ENCODE assay signal across 26 cellular contexts in the genomic region with DNA sequence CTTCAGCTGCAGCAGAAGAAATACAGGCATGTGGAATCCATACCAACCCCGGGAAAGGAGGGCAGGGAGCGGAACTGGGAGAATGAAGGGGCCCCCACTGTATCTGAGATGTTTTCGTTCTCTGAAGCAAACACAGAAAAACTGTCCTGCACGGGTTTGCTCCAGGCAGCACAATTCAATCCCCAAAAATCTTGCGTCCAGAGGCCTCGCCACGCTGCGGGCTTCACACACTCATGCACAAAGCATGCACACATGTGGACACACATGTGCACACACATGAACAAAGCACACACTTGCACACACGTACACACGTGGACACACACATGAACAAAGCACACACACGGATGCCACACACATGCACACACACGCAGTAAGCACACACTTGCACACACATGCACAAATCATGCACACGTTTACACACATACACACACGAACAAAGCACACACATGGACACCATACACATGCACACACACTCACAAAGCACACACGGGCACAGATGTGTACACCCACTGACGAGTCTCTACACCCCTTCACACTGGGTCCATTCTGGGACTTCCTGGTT. TPM values are rescaled to one million over a fixed set of nuclear protein-coding genes. Genes with fewer than 3 reads are reported as not detected.
A peak's percentile ranks its signal among the peaks of the same experiment; 100 is the strongest.
DNase-seq lines count a peak whose midpoint lies in the region; ATAC-seq, FAIRE-seq and TF ChIP-seq lines count a peak whose summit lies in the region.
"Had no signal": no experiment of that assay in that cellular context is flagged by ENCODE, and none has a peak within 500 bp of the region (broad histone marks: within the 10 kb centered on the region; RNA-seq: fewer than 3 reads in every experiment).

No MANE protein-coding gene starts in this region.

- H4K8ac ChIP-seq in IMR-90 (ENCODE audit: low read depth in 2 of 2, low read length in 2 of 2) (no peak overlapping the region), H1 (ENCODE audit: extremely low read depth, insufficient read depth, low read length) (no peak overlapping the region), trophoblast cell (ENCODE audit: low read depth, low read length) (no peak overlapping the region)

- H3K56ac ChIP-seq in IMR-90 (ENCODE audit: extremely low read depth, insufficient read depth, low read length), result no peak overlapping the region
- H3K56ac ChIP-seq in H1 (replicated peaks; ENCODE audit: insufficient read length, low read depth, low read length), result no peak overlapping the region

- H3K23ac ChIP-seq in IMR-90 (ENCODE audit: low read depth, low read length) (no peak overlapping the region), H1 (ENCODE audit: insufficient read length) (peak overlapping the region; percentile 2), trophoblast cell (ENCODE audit: low read length) (peak overlapping the region; percentile 60)

- in situ Hi-C loops in IMR-90 (cut with MboI; ENCODE audit: low sequenced_read_pairs), result loop anchor here (10.0 kb wide), 1 partner anchor 158 kb away; no protein-coding TSS in a partner anchor

- intact Hi-C loops in IMR-90 (cut with micrococcal nuclease), result no loop called here

- H2BK20ac ChIP-seq in IMR-90 (ENCODE audit: low read depth, low read length), result no peak overlapping the region
- 0 out of 2 replicates have a peak overlapping the region, but pooled peaks have one; percentile 51 for H2BK20ac ChIP-seq in H1 (ENCODE audit: low read length)

- H3K4ac ChIP-seq in IMR-90 (ENCODE audit: low read depth, low read length) (no peak overlapping the region), H1 (replicated peaks; ENCODE audit: insufficient read length, low read depth, low read length) (no peak overlapping the region), trophoblast cell (ENCODE audit: low read depth, low read length) (no peak overlapping the region)

- H4K12ac ChIP-seq in trophoblast cell (ENCODE audit: low read depth, low read length), result no peak overlapping the region

- H3K9me1 ChIP-seq in IMR-90 (ENCODE audit: insufficient read depth, low read length), result 0 out of 2 replicates have a peak, but pooled peaks cover 6% of the 10 kb centered on the region

- no peak for TF ChIP-seq EP300 in H1 (IDR thresholded peaks at IDR 0.05; ENCODE audit: borderline replicate concordance in 1 of 2, low read depth in 2 of 2, low read length in 2 of 2)

- peaks cover 68 to 97% (median 91%) of the 10 kb centered on the region in 10 experiments for H3K4me1 ChIP-seq in BLaER1 treated with 17β-estradiol and CSF1 and Interleukin-3, amounts not matched to agents 10 nM and 100 nM
- H3K4me1 ChIP-seq in IMR-90 (ENCODE audit: control insufficient read depth, insufficient read depth, low read length) (peaks cover 3% of the 10 kb centered on the region; the same call in 1 of the 2 replicates), H1 (replicated peaks in 1 of 4; ENCODE audit: control insufficient read depth in 3 of 4, insufficient read depth in 4 of 4, low read length in 3 of 4) (no peaks in the 10 kb centered on the region; a peak in 1 of 7 replicates), trophoblast cell (ENCODE audit: control insufficient read depth in 1 of 2, insufficient read depth in 2 of 2, low read length in 2 of 2) (no peaks in the 10 kb centered on the region)
- H3K4me1 ChIP-seq: HAP-1 had no signal

- no TSS peak for BruUV-seq in IMR-90 (replicated peaks; lab: Mats Ljungman, UMichigan)

- WGBS in IMR-90 (ENCODE audit: extremely low coverage in 2 of 2, insufficient read length in 1 of 2), 2 experiments, result 71% methylated on average over 7 of the region's 16 CpGs; no CpG with 5 or more reads in 1 of the 2 experiments
- WGBS in H1 (ENCODE audit: extremely low coverage in 1 of 2, insufficient coverage in 1 of 2, insufficient read length in 1 of 2, insufficient replicate concordance in 2 of 2, low coverage in 1 of 2, low lambda C conversion rate in 2 of 2, missing lambda C conversion rate in 1 of 2), 2 experiments, result 88% methylated on average over 16 of the region's 16 CpGs; no CpG with 5 or more reads in 1 of the 2 experiments
- WGBS in trophoblast cell (ENCODE audit: extremely low coverage, insufficient coverage, insufficient read length), result no CpG with 5 or more reads among the region's 16 CpGs

- DNase-seq in IMR-90 (no peak), H1 (ENCODE audit: low read depth in 1 of 2, low spot score in 2 of 2) (no peak), trophoblast cell (no peak), NCI-H146 (lab: John Stamatoyannopoulos, UW) (no peak), RCC 7860 (ENCODE audit: low spot score) (no peak)
- DNase-seq: AML-193; Calu3; CD8-positive, alpha-beta memory T cell; DMS79 treated with DMSO at 0.1 percent for 48 hours; GF-D8; GM23248; KBM-7; MV-4-11; NCI-H1105; NCI-H2029 treated with DMSO at 0.1 percent for 48 hours; NCI-H2227 treated with DMSO at 0.1 percent for 48 hours; NCI-H526 treated with DMSO at 0.1 percent for 48 hours; SHP77; T-helper 1 cell had no signal

- FAIRE-seq in H1 (lab: Jason Lieb, UNC), result no peak
- no peak for FAIRE-seq in RCC 7860 (lab: Jason Lieb, UNC)
- FAIRE-seq: A204.1, GM18507 had no signal

- no peak overlapping the region for H2AK9ac ChIP-seq in IMR-90 (replicated peaks; ENCODE audit: low read depth, low read length, poor library complexity)

- ATAC-seq in IMR-90 (ENCODE audit: low read depth), result no peak
- ATAC-seq in GM18858 (IDR thresholded peaks at IDR 0.05; ENCODE audit: unreplicated experiment), result no peak
- ATAC-seq in HG02885 (IDR thresholded peaks at IDR 0.05; ENCODE audit: poor library complexity, unreplicated experiment), result no peak

- no peak overlapping the region for H2BK120ac ChIP-seq in IMR-90 (ENCODE audit: low read depth, low read length)
- no peak overlapping the region for H2BK120ac ChIP-seq in H1 (replicated peaks; ENCODE audit: low read depth, low read length)
- H2BK120ac ChIP-seq in trophoblast cell (ENCODE audit: insufficient read depth, low read length, poor library complexity), result no peak overlapping the region

- H2AFZ ChIP-seq in IMR-90 (replicated peaks; ENCODE audit: low read length, poor library complexity) (peak overlapping the region; percentile 46), H1 (ENCODE audit: low read length) (no peak overlapping the region), trophoblast cell (ENCODE audit: insufficient read depth, low read length, poor library complexity) (no peak overlapping the region)
- H2AFZ ChIP-seq: GM23248 had no signal

- H3K9ac ChIP-seq in BLaER1 treated with 17β-estradiol and CSF1 and Interleukin-3, amounts not matched to agents 10 nM and 100 nM, result peak overlapping the region in 10 of 11 experiments; percentile 31 to 91 (median 70); a peak in 16 of 22 replicates
- H3K9ac ChIP-seq in IMR-90 (ENCODE audit: low read depth, low read length) (no peak overlapping the region), H1 (replicated peaks in 1 of 4; ENCODE audit: extremely low read depth in 1 of 4, low read depth in 3 of 4, low read length in 3 of 4) (peak overlapping the region in 1 of 4 experiments; percentile 28; a peak in 1 of 7 replicates), trophoblast cell (ENCODE audit: low read length) (peak overlapping the region; percentile 17)
- H3K9ac ChIP-seq: GM23248 had no signal

- H3K36me3 ChIP-seq in BLaER1 treated with 17β-estradiol and CSF1 and Interleukin-3, amounts not matched to agents 10 nM and 100 nM, result 0 out of 22 replicates have a peak, but pooled peaks cover 0 to 11% (median 0%) of the 10 kb centered on the region in 11 experiments
- H3K36me3 ChIP-seq in IMR-90 (ENCODE audit: control insufficient read depth, insufficient read depth, low read length), result no peaks in the 10 kb centered on the region
- no peaks in the 10 kb centered on the region for H3K36me3 ChIP-seq in H1 (ENCODE audit: control insufficient read depth in 2 of 4, insufficient read depth in 4 of 4, low read length in 3 of 4)
- H3K36me3 ChIP-seq in trophoblast cell (ENCODE audit: control insufficient read depth in 1 of 2, insufficient read depth in 2 of 2, low read length in 2 of 2), result no peaks in the 10 kb centered on the region
- H3K36me3 ChIP-seq: HAP-1 had no signal

- TF ChIP-seq RAD21 in IMR-90 (IDR thresholded peaks at IDR 0.05; ENCODE audit: low read length) (no peak), H1 (IDR thresholded peaks at IDR 0.05 in 1 of 2, conservative IDR thresholded peaks at IDR 0.05 in 1 of 2; ENCODE audit: low read depth in 2 of 2, low read length in 2 of 2) (no peak)

- H3K9me3 ChIP-seq in BLaER1 treated with 17β-estradiol and CSF1 and Interleukin-3, amounts not matched to agents 10 nM and 100 nM (replicated peaks in 1 of 11), result peaks cover 0 to 12% (median 0%) of the 10 kb centered on the region in 11 experiments; a peak in 5 of 22 replicates
- H3K9me3 ChIP-seq in IMR-90 (ENCODE audit: control insufficient read depth, insufficient read depth, low read length) (no peaks in the 10 kb centered on the region), H1 (ENCODE audit: insufficient read depth in 2 of 2, low read depth in 1 of 2, low read length in 1 of 2) (no peaks in the 10 kb centered on the region), trophoblast cell (ENCODE audit: insufficient read depth, low read depth, low read length) (peaks cover 6% of the 10 kb centered on the region)
- H3K9me3 ChIP-seq: HAP-1 had no signal

- CTCF ChIA-PET in IMR-90 (lab: Yijun Ruan, JAX) (no interaction called here), H1 (lab: Charles Lee; ENCODE audit: partially characterized antibody) (interaction anchor here (3.6 kb wide), 1 partner anchor 161 kb away, joined by 26 read pairs; no protein-coding TSS in a partner anchor)

- H2BK15ac ChIP-seq in IMR-90 (ENCODE audit: low read depth, low read length) (no peak overlapping the region), H1 (ENCODE audit: low read length) (peak overlapping the region; percentile 75; the same call in 1 of the 2 replicates)

- no peak overlapping the region for H4K91ac ChIP-seq in IMR-90 (ENCODE audit: insufficient read depth, low read depth, low read length)
- H4K91ac ChIP-seq in H1 (replicated peaks; ENCODE audit: insufficient read length, low read length), result peak overlapping the region; percentile 61
- no peak overlapping the region for H4K91ac ChIP-seq in trophoblast cell (ENCODE audit: low read depth, low read length)

- dilution Hi-C loops in IMR-90 (cut with HindIII; ENCODE audit: low sequenced_read_pairs, unreplicated experiment), result no loop called here

- H3K23me2 ChIP-seq in H1 (ENCODE audit: low read depth, low read length), result peaks cover 10% of the 10 kb centered on the region; the same call in 1 of the 2 replicates

- no peaks in the 10 kb centered on the region for H3K79me2 ChIP-seq in H1 (ENCODE audit: control insufficient read depth in 1 of 2, insufficient read depth in 2 of 2, low read length in 2 of 2)
- no peaks in the 10 kb centered on the region for H3K79me2 ChIP-seq in trophoblast cell (ENCODE audit: control insufficient read depth, insufficient read depth, low read length, poor library complexity)

- H4K20me1 ChIP-seq in BLaER1 treated with 17β-estradiol and CSF1 and Interleukin-3, amounts not matched to agents 10 nM and 100 nM, result no peaks in the 10 kb centered on the region
- H4K20me1 ChIP-seq in IMR-90 (ENCODE audit: insufficient read depth, low read length), result no peaks in the 10 kb centered on the region
- H4K20me1 ChIP-seq in H1 (replicated peaks in 1 of 2; ENCODE audit: control insufficient read depth in 1 of 2, insufficient read depth in 2 of 2, low read length in 2 of 2), result peaks cover 0 to 8% of the 10 kb centered on the region in 2 experiments

- H2BK5ac ChIP-seq in IMR-90 (ENCODE audit: low read depth, low read length, poor library complexity, severe bottlenecking) (no peak overlapping the region), H1 (ENCODE audit: low read depth, low read length) (peak overlapping the region; percentile 66; the same call in 1 of the 2 replicates), trophoblast cell (ENCODE audit: low read depth, low read length, poor library complexity) (no peak overlapping the region)

- H3K4me3 ChIP-seq in BLaER1 treated with 17β-estradiol and CSF1 and Interleukin-3, amounts not matched to agents 10 nM and 100 nM, result peak overlapping the region in 2 of 10 experiments; percentile 32 to 63; a peak in 2 of 20 replicates
- H3K4me3 ChIP-seq in IMR-90 (ENCODE audit: insufficient read depth, low read depth, low read length), result no peak overlapping the region
- no peak overlapping the region for H3K4me3 ChIP-seq in H1 (ENCODE audit: extremely low read depth in 1 of 4, insufficient read depth in 2 of 4, low read depth in 3 of 4, low read length in 4 of 4)
- peak overlapping the region; percentile 46 for H3K4me3 ChIP-seq in trophoblast cell (ENCODE audit: low read depth, low read length)
- H3K4me3 ChIP-seq: GM23248, HAP-1 had no signal

- TF ChIP-seq CTCF in IMR-90 (conservative IDR thresholded peaks at IDR 0.05; ENCODE audit: low read depth, low read length) (no peak), H1 (IDR thresholded peaks at IDR 0.05; ENCODE audit: control extremely low read depth in 1 of 3, insufficient read depth in 1 of 3, low read depth in 1 of 3, low read length in 3 of 3) (no peak)

- H3K18ac ChIP-seq in IMR-90 (ENCODE audit: low read depth, low read length), result no peak overlapping the region
- no peak overlapping the region; the same call in 1 of the 2 replicates for H3K18ac ChIP-seq in H1 (ENCODE audit: extremely low read depth, low read length)
- H3K18ac ChIP-seq in trophoblast cell (ENCODE audit: low read length), result no peak overlapping the region

- peak overlapping the region in 9 of 11 experiments; percentile 92 to 100 (median 97); a peak in 20 of 22 replicates for H3K27ac ChIP-seq in BLaER1 treated with 17β-estradiol and CSF1 and Interleukin-3, amounts not matched to agents 10 nM and 100 nM
- no peak overlapping the region for H3K27ac ChIP-seq in IMR-90 (ENCODE audit: insufficient read depth, low read length)
- H3K27ac ChIP-seq in H1 (ENCODE audit: low read depth, low read length), result no peak overlapping the region
- H3K27ac ChIP-seq in trophoblast cell (ENCODE audit: low read depth, low read length), result no peak overlapping the region
- H3K27ac ChIP-seq: GM23248, RWPE1 had no signal

- peak overlapping the region; percentile 44 to 98 (median 93) for H3K4me2 ChIP-seq in BLaER1 treated with 17β-estradiol and CSF1 and Interleukin-3, amounts not matched to agents 10 nM and 100 nM
- H3K4me2 ChIP-seq in IMR-90 (ENCODE audit: low read depth, low read length) (no peak overlapping the region), H1 (ENCODE audit: insufficient read depth in 1 of 2, low read depth in 2 of 2, low read length in 2 of 2) (no peak overlapping the region), trophoblast cell (ENCODE audit: low read length) (no peak overlapping the region)

- 0 out of 2 replicates have a peak overlapping the region, but pooled peaks have one; percentile 27 for H2BK12ac ChIP-seq in H1 (ENCODE audit: low read depth, low read length)
- H2BK12ac ChIP-seq in trophoblast cell (ENCODE audit: low read length), result no peak overlapping the region

- H4K5ac ChIP-seq in IMR-90 (ENCODE audit: low read depth, low read length) (no peak overlapping the region), H1 (ENCODE audit: insufficient read length, low read depth, low read length) (no peak overlapping the region)

- H3K27me3 ChIP-seq in BLaER1 treated with 17β-estradiol and CSF1 and Interleukin-3, amounts not matched to agents 10 nM and 100 nM, result no peaks in the 10 kb centered on the region
- H3K27me3 ChIP-seq in IMR-90 (ENCODE audit: control insufficient read depth, insufficient read depth, low read length), result peaks cover 38% of the 10 kb centered on the region
- peaks cover 0 to 3% (median 0%) of the 10 kb centered on the region in 4 experiments; a peak in 1 of 7 replicates for H3K27me3 ChIP-seq in H1 (replicated peaks in 1 of 4; ENCODE audit: control insufficient read depth in 3 of 4, extremely low read depth in 1 of 4, insufficient read depth in 3 of 4, low read length in 3 of 4)
- H3K27me3 ChIP-seq in trophoblast cell (ENCODE audit: insufficient read depth, low read length), result no peaks in the 10 kb centered on the region

- H3K79me1 ChIP-seq in IMR-90 (ENCODE audit: low read depth in 1 of 2, low read length in 2 of 2) (no peaks in the 10 kb centered on the region), H1 (ENCODE audit: low read depth, low read length) (no peaks in the 10 kb centered on the region), trophoblast cell (ENCODE audit: low read length) (no peaks in the 10 kb centered on the region)

- H2AK5ac ChIP-seq in IMR-90 (ENCODE audit: low read depth, low read length) (no peak overlapping the region), H1 (ENCODE audit: low read depth, low read length) (peak overlapping the region; percentile 97), trophoblast cell (ENCODE audit: low read length) (no peak overlapping the region)

- H3K14ac ChIP-seq in IMR-90 (replicated peaks; ENCODE audit: low read depth, low read length) (no peak overlapping the region), H1 (ENCODE audit: insufficient read length) (no peak overlapping the region), trophoblast cell (ENCODE audit: low read length) (no peak overlapping the region)

- no peak for TF ChIP-seq POLR2A in IMR-90 (IDR thresholded peaks at IDR 0.05; ENCODE audit: low read depth, low read length)
- no peak for TF ChIP-seq POLR2A in H1 (IDR thresholded peaks at IDR 0.05; ENCODE audit: control extremely low read depth in 1 of 2, low read depth in 2 of 2, low read length in 2 of 2)

- POLR2A ChIA-PET in IMR-90 (lab: Charles Lee; ENCODE audit: unreplicated experiment), result no interaction called here
- POLR2A ChIA-PET in H1 (lab: Charles Lee; ENCODE audit: partially characterized antibody), result no interaction called here

RNA-seq across cellular contexts. Expression of gene COX4I1, which starts 27.3 kb away (rescaled TPM):
- 392 and 397 TPM in 2 replicates for total RNA-seq in IMR-90 (2012; rRNA removed)
- 700 and 845 TPM in 2 replicates for polyA plus RNA-seq in IMR-90 (2012; rRNA removed)
- 1,212 and 1,973 TPM in 2 replicates for polyA plus RNA-seq in IMR-90 (2012; cell fraction: cytosol; rRNA removed)
- polyA plus RNA-seq in IMR-90 (2012; cell fraction: nucleus; rRNA removed; ENCODE audit: low replicate concordance), result 339 and 570 TPM in 2 replicates
- total RNA-seq in H1 (2021; fragmentation: NEBNext Ultra II Directional; extraction: Animal tissue kit (Norgen Biotek cat#: 25700)), result 496 and 507 TPM in 2 replicates
- polyA plus RNA-seq in H1 (2011; rRNA removed), result 693 and 707 TPM in 2 replicates
- polyA plus RNA-seq in H1 (2011; cell fraction: cytosol; rRNA removed), result 932 TPM
- 683 TPM for polyA plus RNA-seq in H1 (2011; cell fraction: nucleus; rRNA removed)
- polyA plus RNA-seq in H1 (2012, experiment 1 of 2), result 451 to 785 TPM (median 705 TPM) in 4 replicates
- polyA plus RNA-seq in H1 (2012, experiment 2 of 2), result 672 TPM
- 1,101 TPM for polyA plus RNA-seq in H1 (2013, experiment 1 of 2)
- 1,112 TPM for polyA plus RNA-seq in H1 (2013, experiment 2 of 2)
- 205 and 258 TPM in 2 replicates for polyA minus RNA-seq in H1 (2011; rRNA and poly(A)+ RNA removed)
- 116 TPM for polyA minus RNA-seq in H1 (2011; cell fraction: cytosol; rRNA and poly(A)+ RNA removed)
- polyA minus RNA-seq in H1 (2011; cell fraction: nucleus; rRNA and poly(A)+ RNA removed), result 127 TPM
- polyA plus RNA-seq in trophoblast cell (2013), result 813 and 830 TPM in 2 replicates

RNA-seq across cellular contexts. Expression of gene EMC8, which starts 27.4 kb away (rescaled TPM):
- 23.7 and 28.3 TPM in 2 replicates for total RNA-seq in IMR-90 (2012; rRNA removed)
- polyA plus RNA-seq in IMR-90 (2012; rRNA removed) (48.9 and 54.7 TPM in 2 replicates), H1 (2011; rRNA removed) (64.0 and 69.7 TPM in 2 replicates)
- polyA plus RNA-seq in IMR-90 (2012; cell fraction: cytosol; rRNA removed), result 41.7 and 51.1 TPM in 2 replicates
- polyA plus RNA-seq in IMR-90 (2012; cell fraction: nucleus; rRNA removed; ENCODE audit: low replicate concordance), result 43.3 and 43.9 TPM in 2 replicates
- 47.9 and 52.2 TPM in 2 replicates for total RNA-seq in H1 (2021; fragmentation: NEBNext Ultra II Directional; extraction: Animal tissue kit (Norgen Biotek cat#: 25700))
- polyA plus RNA-seq in H1 (2011; cell fraction: cytosol; rRNA removed), result 60.0 TPM
- polyA plus RNA-seq in H1 (2011; cell fraction: nucleus; rRNA removed), result 79.9 TPM
- polyA plus RNA-seq in H1 (2012, experiment 1 of 2), result 29.4 to 44.5 TPM (median 41.7 TPM) in 4 replicates
- 39.1 TPM for polyA plus RNA-seq in H1 (2012, experiment 2 of 2)
- polyA plus RNA-seq in H1 (2013, experiment 1 of 2), result 33.5 TPM
- 31.9 TPM for polyA plus RNA-seq in H1 (2013, experiment 2 of 2)
- polyA minus RNA-seq in H1 (2011; rRNA and poly(A)+ RNA removed), result 64.3 and 73.2 TPM in 2 replicates
- polyA minus RNA-seq in H1 (2011; cell fraction: cytosol; rRNA and poly(A)+ RNA removed), result 61.1 TPM
- polyA minus RNA-seq in H1 (2011; cell fraction: nucleus; rRNA and poly(A)+ RNA removed), result 38.0 TPM
- 26.2 and 26.6 TPM in 2 replicates for polyA plus RNA-seq in trophoblast cell (2013)

Comparison
In these comparisons a context has a peak if more than half of its experiments do, and no peak if none do; other contexts are left out.
1. H3K27ac ChIP-seq: peak in BLaER1 treated with 17β-estradiol and CSF1 and Interleukin-3, amounts not matched to agents 10 nM and 100 nM (9 of 11); none in IMR-90 (single experiment), H1 (single experiment) and trophoblast cell (single experiment).
2. H3K4me2 ChIP-seq: peak in BLaER1 treated with 17β-estradiol and CSF1 and Interleukin-3, amounts not matched to agents 10 nM and 100 nM (11 of 11); none in IMR-90 (single experiment), H1 (0 of 2) and trophoblast cell (single experiment).